In genomic region chr9:127388037-127388855, GRCh38 we compare ENCODE assay signal across 8 cellular contexts. TPM values are rescaled to one million over a fixed set of nuclear protein-coding genes. Genes with fewer than 3 reads are reported as not detected.
DNase-seq lines count a peak whose midpoint lies in the region; ATAC-seq lines count a peak whose summit lies in the region.

No MANE protein-coding gene starts in this region.

- H3K27ac ChIP-seq in SJSA1, result peak overlapping the region; percentile 85

- H3K9me3 ChIP-seq in SJSA1 (replicated peaks), result no peaks in the 10 kb centered on the region

- H3K27me3 ChIP-seq in SJSA1 (replicated peaks) (no peaks in the 10 kb centered on the region), H7 (ENCODE audit: control insufficient read depth, insufficient read depth, low read length) (no peaks in the 10 kb centered on the region)

- H3K4me3 ChIP-seq in SJSA1 (no peak overlapping the region), H7 (ENCODE audit: insufficient read depth, low read depth, low read length) (no peak overlapping the region)

- peak overlapping the region; percentile 84 to 91 for H3K27ac Mint-ChIP-seq in activated naive CD4-positive, alpha-beta T cell treated with anti-CD3 and anti-CD28 coated beads, Interleukin-2, amount 50 U/mL, for 72 hours

- H3K36me3 ChIP-seq in SJSA1, result no peaks in the 10 kb centered on the region
- no peaks in the 10 kb centered on the region for H3K36me3 ChIP-seq in H7 (replicated peaks; ENCODE audit: control insufficient read depth, insufficient read depth, low read length)

- no peaks in the 10 kb centered on the region for H3K36me3 Mint-ChIP-seq in activated naive CD4-positive, alpha-beta T cell treated with anti-CD3 and anti-CD28 coated beads, Interleukin-2, amount 50 U/mL, for 72 hours

- peak; percentile 89 to 92 for DNase-seq in SJSA1 (ENCODE audit: low read depth in 1 of 2, low spot score in 2 of 2)
- DNase-seq in activated naive CD4-positive, alpha-beta T cell treated with anti-CD3 and anti-CD28 coated beads, Interleukin-2, amount 50 U/mL, for 72 hours (ENCODE audit: low spot score in 2 of 2), result peak; percentile 83 to 87
- DNase-seq in iris pigment epithelial cell (ENCODE audit: low read depth), result peak; percentile 99
- DNase-seq in stimulated activated CD4-positive, alpha-beta T cell treated with anti-CD3 and anti-CD28 coated beads, TNF-alpha, amount 100 ng/mL, for 24 hours (ENCODE audit: low read depth in 3 of 3), result peak; percentile 61 to 81 (median 78)
- DNase-seq in H7, result no peak
- no peak for DNase-seq in left lobe of liver (ENCODE audit: low spot score)

- peak; percentile 74 for ATAC-seq in GM18861 (IDR thresholded peaks at IDR 0.05; ENCODE audit: unreplicated experiment)
- ATAC-seq in HG03095 (IDR thresholded peaks at IDR 0.05; ENCODE audit: unreplicated experiment), result peak; percentile 78
- ATAC-seq in activated naive CD4-positive, alpha-beta T cell treated with anti-CD3 and anti-CD28 coated beads, Interleukin-2, amount 50 U/mL, for 72 hours, result peak; percentile 99
- no peak for ATAC-seq in left lobe of liver

- no peaks in the 10 kb centered on the region for H3K9me3 Mint-ChIP-seq in activated naive CD4-positive, alpha-beta T cell treated with anti-CD3 and anti-CD28 coated beads, Interleukin-2, amount 50 U/mL, for 72 hours

- peaks cover 20% of the 10 kb centered on the region for H3K4me1 ChIP-seq in SJSA1 (replicated peaks)

RNA-seq across cellular contexts. Expression of gene SLC2A8, which starts 8.7 kb away (rescaled TPM):
- 17.4 and 35.2 TPM in 2 replicates for total RNA-seq in SJSA1 (2014; rRNA removed; shearing (Covaris generic))
- total RNA-seq in activated naive CD4-positive, alpha-beta T cell treated with anti-CD3 and anti-CD28 coated beads, Interleukin-2, amount 50 U/mL, for 72 hours, result 1 to 10 TPM; 1.4 to 1.7 TPM
- 18.8 and 23.3 TPM in 2 replicates for total RNA-seq in H7 (2014; rRNA removed; shearing (Covaris generic))
- 26.3 TPM for total RNA-seq in left lobe of liver

RNA-seq across cellular contexts. Expression of gene ZNF79, which starts 35.9 kb away (rescaled TPM):
- 7.1 and 7.6 TPM in 2 replicates for total RNA-seq in SJSA1 (2014; rRNA removed; shearing (Covaris generic))
- 10 to 100 TPM in 1 of 2 donors, 1 to 10 TPM in 1; 8.3 to 10.3 TPM for total RNA-seq in activated naive CD4-positive, alpha-beta T cell treated with anti-CD3 and anti-CD28 coated beads, Interleukin-2, amount 50 U/mL, for 72 hours
- total RNA-seq in H7 (2014; rRNA removed; shearing (Covaris generic)), result 5.3 and 6.5 TPM in 2 replicates
- total RNA-seq in left lobe of liver, result 4.2 TPM

Comparison
In these comparisons a context has a peak if more than half of its experiments do, and no peak if none do; other contexts are left out.
1. DNase-seq: peak in SJSA1 (2 of 2), activated naive CD4-positive, alpha-beta T cell treated with anti-CD3 and anti-CD28 coated beads, Interleukin-2, amount 50 U/mL, for 72 hours (2 of 2), iris pigment epithelial cell (single experiment) and stimulated activated CD4-positive, alpha-beta T cell treated with anti-CD3 and anti-CD28 coated beads, TNF-alpha, amount 100 ng/mL, for 24 hours (3 of 3); none in H7 (single experiment) and left lobe of liver (single experiment).